Comparison of ENCODE assay signal across 8 cellular contexts in genomic region chr10:98045785-98046389, GRCh38. TPM values are rescaled to one million over a fixed set of nuclear protein-coding genes. Genes with fewer than 3 reads are reported as not detected.
A peak's percentile ranks its signal among the peaks of the same experiment; 100 is the strongest.
DNase-seq lines count a peak whose midpoint lies in the region; ATAC-seq, FAIRE-seq and TF ChIP-seq lines count a peak whose summit lies in the region.

No MANE protein-coding gene starts in this region.

- H3K4me3 ChIP-seq in fibroblast of mammary gland (ENCODE audit: control insufficient read depth, low read depth, low read length) (no peak overlapping the region), neuronal stem cell (ENCODE audit: low read length in 2 of 2) (no peak overlapping the region), suprapubic skin (no peak overlapping the region)

- no peak overlapping the region for H4K91ac ChIP-seq in neuronal stem cell (ENCODE audit: low read depth, low read length, poor library complexity)

- H2BK15ac ChIP-seq in neuronal stem cell (ENCODE audit: low read length): no peak overlapping the region

- TF ChIP-seq POLR2A in GM12891 (IDR thresholded peaks at IDR 0.05; ENCODE audit: low read depth, low read length) (no peak), suprapubic skin (IDR thresholded peaks at IDR 0.05) (no peak)

- no peak for ATAC-seq in HG02973 (IDR thresholded peaks at IDR 0.05; ENCODE audit: unreplicated experiment)

- H3K27ac Mint-ChIP-seq in activated T-cell treated with anti-CD3 and anti-CD28 coated beads, Interleukin-2, amount 50 U/mL, for 24 hours: no peak overlapping the region

- H3K27me3 Mint-ChIP-seq in activated T-cell treated with anti-CD3 and anti-CD28 coated beads, Interleukin-2, amount 50 U/mL, for 24 hours: peaks cover 41% of the 10 kb centered on the region

- no peaks in the 10 kb centered on the region for H3K79me1 ChIP-seq in neuronal stem cell (ENCODE audit: low read depth, low read length)

- H3K23ac ChIP-seq in neuronal stem cell (ENCODE audit: low read depth, low read length, poor library complexity): no peak overlapping the region

- no peak overlapping the region for H2AFZ ChIP-seq in neuronal stem cell (ENCODE audit: low read length)

- no peak overlapping the region for H4K8ac ChIP-seq in neuronal stem cell (ENCODE audit: low read depth, low read length)

- H3K4me1 ChIP-seq in neuronal stem cell (ENCODE audit: control insufficient read depth in 2 of 2, insufficient read depth in 1 of 2, low read depth in 1 of 2, low read length in 2 of 2) (no peaks in the 10 kb centered on the region), suprapubic skin (no peaks in the 10 kb centered on the region)

- no peak for TF ChIP-seq EP300 in suprapubic skin (IDR thresholded peaks at IDR 0.05)

- H2BK5ac ChIP-seq in neuronal stem cell (ENCODE audit: low read length): no peak overlapping the region

- H3K14ac ChIP-seq in neuronal stem cell (ENCODE audit: low read length): no peak overlapping the region

- H3K18ac ChIP-seq in neuronal stem cell (ENCODE audit: low read length): no peak overlapping the region

- DNase-seq in GM12891 (ENCODE audit: insufficient read length, low spot score) (no peak), HT1080 (ENCODE audit: low read depth) (peak; percentile 43), OCI-M1 (lab: John Stamatoyannopoulos, UW) (peak; percentile 79), fibroblast of mammary gland (ENCODE audit: low read depth) (peak; percentile 49), neuronal stem cell (ENCODE audit: low spot score) (peak; percentile 58), suprapubic skin (ENCODE audit: low spot score in 2 of 2) (no peak)
- peak; percentile 62 for DNase-seq in activated T-cell treated with anti-CD3 and anti-CD28 coated beads, Interleukin-2, amount 50 U/mL, for 24 hours

- no peak overlapping the region for H2BK12ac ChIP-seq in neuronal stem cell (ENCODE audit: low read length)

- H3K9ac ChIP-seq in neuronal stem cell (ENCODE audit: low read depth, low read length, poor library complexity): no peak overlapping the region

- H3K36me3 Mint-ChIP-seq in activated T-cell treated with anti-CD3 and anti-CD28 coated beads, Interleukin-2, amount 50 U/mL, for 24 hours (ENCODE audit: low read depth): no peaks in the 10 kb centered on the region

- H3K4me3 Mint-ChIP-seq in activated T-cell treated with anti-CD3 and anti-CD28 coated beads, Interleukin-2, amount 50 U/mL, for 24 hours: no peak overlapping the region

- peaks cover 0 to 1% of the 10 kb centered on the region in 2 donors for H3K9me3 ChIP-seq in neuronal stem cell (replicated peaks in 1 of 2; ENCODE audit: control insufficient read depth in 2 of 2, insufficient read depth in 1 of 2, low read depth in 1 of 2, low read length in 2 of 2)
- no peaks in the 10 kb centered on the region for H3K9me3 ChIP-seq in suprapubic skin

- H3K4me1 Mint-ChIP-seq in activated T-cell treated with anti-CD3 and anti-CD28 coated beads, Interleukin-2, amount 50 U/mL, for 24 hours (ENCODE audit: low read depth): peaks cover 1% of the 10 kb centered on the region

- H3K27me3 ChIP-seq in neuronal stem cell (ENCODE audit: control insufficient read depth in 3 of 3, insufficient read depth in 3 of 3, low read depth in 1 of 3, low read length in 3 of 3) (peaks cover 0 to 25% (median 8%) of the 10 kb centered on the region in 3 experiments), suprapubic skin (peaks cover 37% of the 10 kb centered on the region)

- H3K36me3 ChIP-seq in neuronal stem cell (replicated peaks in 1 of 2; ENCODE audit: control insufficient read depth in 2 of 2, insufficient read depth in 2 of 2, low read length in 2 of 2) (no peaks in the 10 kb centered on the region), suprapubic skin (no peaks in the 10 kb centered on the region)

- H3K9me3 Mint-ChIP-seq in activated T-cell treated with anti-CD3 and anti-CD28 coated beads, Interleukin-2, amount 50 U/mL, for 24 hours: no peaks in the 10 kb centered on the region

- no CpG with 5 or more reads among the region's 6 CpGs for WGBS in neuronal stem cell (ENCODE audit: extremely low coverage in 2 of 2, insufficient read length in 2 of 2, insufficient replicate concordance in 1 of 2), 2 donors
- WGBS in suprapubic skin: 16% methylated on average over 6 of the region's 6 CpGs

- no peak overlapping the region for H2BK120ac ChIP-seq in neuronal stem cell (ENCODE audit: low read depth, low read length)

- no peak overlapping the region for H2AK5ac ChIP-seq in neuronal stem cell (ENCODE audit: low read depth, low read length)

- no peak overlapping the region for H3K4ac ChIP-seq in neuronal stem cell (ENCODE audit: low read length)

- H3K27ac ChIP-seq in neuronal stem cell (replicated peaks; ENCODE audit: low read length): no peak overlapping the region
- H3K27ac ChIP-seq in suprapubic skin: no peak overlapping the region

- TF ChIP-seq CTCF in fibroblast of mammary gland (conservative IDR thresholded peaks at IDR 0.05; ENCODE audit: control insufficient read depth, insufficient read depth, low read depth, low read length) (peak; percentile 85), suprapubic skin (IDR thresholded peaks at IDR 0.05) (peak; percentile 66 to 89)

- no peak overlapping the region for H3K4me2 ChIP-seq in neuronal stem cell (ENCODE audit: insufficient read depth, low read length, poor library complexity, severe bottlenecking)

- FAIRE-seq in GM12891 (lab: Jason Lieb, UNC): peak; percentile 93

TF ChIP-seq in GM12891, 5 proteins besides CTCF, POLR2A, EP300 and RAD21:
- TF ChIP-seq TAF1 (IDR thresholded peaks at IDR 0.05; ENCODE audit: low read depth, low read length) (no peak), POLR2AphosphoS5 (IDR thresholded peaks at IDR 0.05; ENCODE audit: low read depth, low read length) (no peak), POU2F2 (IDR thresholded peaks at IDR 0.05; ENCODE audit: low read depth, low read length) (no peak), SPI1 (IDR thresholded peaks at IDR 0.05; ENCODE audit: low read depth, low read length) (no peak), PAX5 (IDR thresholded peaks at IDR 0.05; ENCODE audit: insufficient read depth, low read length, severe bottlenecking) (no peak)

RNA-seq across cellular contexts. Expression of gene CRTAC1, which starts 15.5 kb away (rescaled TPM):
- polyA plus RNA-seq in GM12891 (2012; ENCODE audit: low read depth, missing spikeins): not detected
- total RNA-seq in HT1080 (2014; rRNA removed; shearing (Covaris generic)): not detected in 2 replicates
- polyA plus RNA-seq in HT1080 (2015; cell fraction: cytosol; rRNA removed): not detected in 2 replicates
- not detected in 2 replicates for polyA plus RNA-seq in HT1080 (2015; cell fraction: nucleus; rRNA removed)
- polyA plus RNA-seq in neuronal stem cell (2013, experiment 1 of 2): 1.7 TPM
- polyA plus RNA-seq in neuronal stem cell (2013, experiment 2 of 2): 1.7 TPM
- total RNA-seq in suprapubic skin: 1 to 10 TPM; 1.3 to 5.1 (median 2.2) TPM

Comparison
In these comparisons a context has a peak if more than half of its experiments do, and no peak if none do; other contexts are left out.
1. DNase-seq: peak in HT1080 (single experiment), OCI-M1 (single experiment), activated T-cell treated with anti-CD3 and anti-CD28 coated beads, Interleukin-2, amount 50 U/mL, for 24 hours (single experiment), fibroblast of mammary gland (single experiment) and neuronal stem cell (single experiment); none in GM12891 (single experiment) and suprapubic skin (0 of 2).